In genomic region chr3:156483426-156483825, GRCh38 we compare ENCODE assay signal across 1 cellular context.
TF ChIP-seq lines count a peak whose summit lies in the region.

No MANE protein-coding gene starts in this region.

TF ChIP-seq in K562, 482 proteins besides CTCF, POLR2A, EP300 and RAD21 (continued from another document and continues in another):
- TF ChIP-seq ZNF512 (tag; IDR thresholded peaks at IDR 0.05) (no peak), TAL1 (IDR thresholded peaks at IDR 0.05) (peak; percentile 56), MTA3 (IDR thresholded peaks at IDR 0.05; ENCODE audit: borderline replicate concordance) (0 out of 2 replicates have a peak, but pooled peaks have one; percentile 20), ZNF584 (CRISPR knock-in tag; IDR thresholded peaks at IDR 0.05; ENCODE audit: low read depth) (no peak), GATAD2A (IDR thresholded peaks at IDR 0.05) (no peak), THRAP3 (IDR thresholded peaks at IDR 0.05; ENCODE audit: borderline replicate concordance) (no peak), SREBF2 (CRISPR knock-in tag; IDR thresholded peaks at IDR 0.05) (no peak), ZNF644 (tag; IDR thresholded peaks at IDR 0.05; ENCODE audit: low read depth) (no peak), RBM17 (IDR thresholded peaks at IDR 0.05; ENCODE audit: borderline replicate concordance, low read depth, low read length) (no peak), CREB1 (IDR thresholded peaks at IDR 0.05) (no peak), CREB1 (CRISPR knock-in tag; IDR thresholded peaks at IDR 0.05) (no peak), JUN (IDR thresholded peaks at IDR 0.05; ENCODE audit: borderline replicate concordance, low read depth, low read length) (0 out of 2 replicates have a peak, but pooled peaks have one; percentile 42), JUN (CRISPR knock-in tag; IDR thresholded peaks at IDR 0.05; ENCODE audit: borderline replicate concordance) (no peak), SRSF3 (IDR thresholded peaks at IDR 0.05; ENCODE audit: insufficient read depth, low read length) (no peak), DDX20 (tag; IDR thresholded peaks at IDR 0.05; ENCODE audit: low read depth) (no peak), THRA (IDR thresholded peaks at IDR 0.05) (no peak), ELK3 (CRISPR knock-in tag; IDR thresholded peaks at IDR 0.05) (no peak), SNIP1 (IDR thresholded peaks at IDR 0.05; ENCODE audit: low read depth) (no peak), TAF9B (IDR thresholded peaks at IDR 0.05; ENCODE audit: partially characterized antibody) (peak; percentile 72), RBM15 (IDR thresholded peaks at IDR 0.05; ENCODE audit: insufficient read depth, low read length) (no peak), ETS2 (tag; IDR thresholded peaks at IDR 0.05; ENCODE audit: borderline replicate concordance, poor library complexity, severe bottlenecking) (no peak), HDAC8 (tag; IDR thresholded peaks at IDR 0.05) (no peak), ZNF311 (CRISPR knock-in tag; IDR thresholded peaks at IDR 0.05) (no peak), FOXO4 (CRISPR knock-in tag; IDR thresholded peaks at IDR 0.05) (no peak), MLLT1 (IDR thresholded peaks at IDR 0.05) (no peak), DEAF1 (CRISPR knock-in tag; IDR thresholded peaks at IDR 0.05) (no peak), PTBP1 (IDR thresholded peaks at IDR 0.05; ENCODE audit: low read depth, low read length) (no peak), CTBP1 (IDR thresholded peaks at IDR 0.05; ENCODE audit: borderline replicate concordance) (no peak), KHSRP (IDR thresholded peaks at IDR 0.05) (no peak), ZNF830 (CRISPR knock-in tag; IDR thresholded peaks at IDR 0.05) (no peak), NCOA6 (IDR thresholded peaks at IDR 0.05) (no peak), CBFA2T2 (conservative IDR thresholded peaks at IDR 0.05) (peak; percentile 67), ZNF408 (CRISPR knock-in tag; IDR thresholded peaks at IDR 0.05; ENCODE audit: low read depth) (no peak), FOXK1 (CRISPR knock-in tag; IDR thresholded peaks at IDR 0.05; ENCODE audit: borderline replicate concordance) (no peak), CBX8 (IDR thresholded peaks at IDR 0.05; ENCODE audit: borderline replicate concordance, extremely low read depth, low read depth, low read length, poor library complexity, severe bottlenecking) (no peak), ZNF785 (CRISPR knock-in tag; IDR thresholded peaks at IDR 0.05) (no peak), GABPB2 (CRISPR knock-in tag; conservative IDR thresholded peaks at IDR 0.05) (no peak), ZC3H11A (IDR thresholded peaks at IDR 0.05; ENCODE audit: low read depth, low read length) (no peak), GATA2 (CRISPR knock-in tag; IDR thresholded peaks at IDR 0.05) (no peak), ZC3H4 (CRISPR knock-in tag; IDR thresholded peaks at IDR 0.05; ENCODE audit: borderline replicate concordance) (no peak), ZBTB17 (CRISPR knock-in tag; IDR thresholded peaks at IDR 0.05) (no peak), CREM (IDR thresholded peaks at IDR 0.05; ENCODE audit: low read depth) (peak; percentile 33; the same call in 1 of the 2 replicates), RBM25 (IDR thresholded peaks at IDR 0.05; ENCODE audit: low read depth, low read length, severe bottlenecking) (no peak), SP1 (CRISPR knock-in tag; IDR thresholded peaks at IDR 0.05) (no peak), FOXA3 (CRISPR knock-in tag; conservative IDR thresholded peaks at IDR 0.05 in 1 of 2, IDR thresholded peaks at IDR 0.05 in 1 of 2) (0 out of 4 replicates have a peak, but pooled peaks of 1 of the 2 experiments have one; percentile 3)
- TF ChIP-seq, protein P1, sequence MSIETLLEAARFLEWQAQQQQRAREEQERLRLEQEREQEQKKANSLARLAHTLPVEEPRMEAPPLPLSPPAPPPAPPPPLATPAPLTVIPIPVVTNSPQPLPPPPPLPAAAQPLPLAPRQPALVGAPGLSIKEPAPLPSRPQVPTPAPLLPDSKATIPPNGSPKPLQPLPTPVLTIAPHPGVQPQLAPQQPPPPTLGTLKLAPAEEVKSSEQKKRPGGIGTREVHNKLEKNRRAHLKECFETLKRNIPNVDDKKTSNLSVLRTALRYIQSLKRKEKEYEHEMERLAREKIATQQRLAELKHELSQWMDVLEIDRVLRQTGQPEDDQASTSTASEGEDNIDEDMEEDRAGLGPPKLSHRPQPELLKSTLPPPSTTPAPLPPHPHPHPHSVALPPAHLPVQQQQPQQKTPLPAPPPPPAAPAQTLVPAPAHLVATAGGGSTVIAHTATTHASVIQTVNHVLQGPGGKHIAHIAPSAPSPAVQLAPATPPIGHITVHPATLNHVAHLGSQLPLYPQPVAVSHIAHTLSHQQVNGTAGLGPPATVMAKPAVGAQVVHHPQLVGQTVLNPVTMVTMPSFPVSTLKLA (conservative IDR thresholded peaks at IDR 0.05), result peak; percentile 34 to 41; a peak in 1 of 4 replicates
- TF ChIP-seq, protein P2, sequence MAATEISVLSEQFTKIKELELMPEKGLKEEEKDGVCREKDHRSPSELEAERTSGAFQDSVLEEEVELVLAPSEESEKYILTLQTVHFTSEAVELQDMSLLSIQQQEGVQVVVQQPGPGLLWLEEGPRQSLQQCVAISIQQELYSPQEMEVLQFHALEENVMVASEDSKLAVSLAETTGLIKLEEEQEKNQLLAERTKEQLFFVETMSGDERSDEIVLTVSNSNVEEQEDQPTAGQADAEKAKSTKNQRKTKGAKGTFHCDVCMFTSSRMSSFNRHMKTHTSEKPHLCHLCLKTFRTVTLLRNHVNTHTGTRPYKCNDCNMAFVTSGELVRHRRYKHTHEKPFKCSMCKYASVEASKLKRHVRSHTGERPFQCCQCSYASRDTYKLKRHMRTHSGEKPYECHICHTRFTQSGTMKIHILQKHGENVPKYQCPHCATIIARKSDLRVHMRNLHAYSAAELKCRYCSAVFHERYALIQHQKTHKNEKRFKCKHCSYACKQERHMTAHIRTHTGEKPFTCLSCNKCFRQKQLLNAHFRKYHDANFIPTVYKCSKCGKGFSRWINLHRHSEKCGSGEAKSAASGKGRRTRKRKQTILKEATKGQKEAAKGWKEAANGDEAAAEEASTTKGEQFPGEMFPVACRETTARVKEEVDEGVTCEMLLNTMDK (IDR thresholded peaks at IDR 0.05; ENCODE audit: borderline replicate concordance, insufficient read depth, low read depth, low read length, poor library complexity, severe bottlenecking), result no peak
- TF ChIP-seq, protein P3, sequence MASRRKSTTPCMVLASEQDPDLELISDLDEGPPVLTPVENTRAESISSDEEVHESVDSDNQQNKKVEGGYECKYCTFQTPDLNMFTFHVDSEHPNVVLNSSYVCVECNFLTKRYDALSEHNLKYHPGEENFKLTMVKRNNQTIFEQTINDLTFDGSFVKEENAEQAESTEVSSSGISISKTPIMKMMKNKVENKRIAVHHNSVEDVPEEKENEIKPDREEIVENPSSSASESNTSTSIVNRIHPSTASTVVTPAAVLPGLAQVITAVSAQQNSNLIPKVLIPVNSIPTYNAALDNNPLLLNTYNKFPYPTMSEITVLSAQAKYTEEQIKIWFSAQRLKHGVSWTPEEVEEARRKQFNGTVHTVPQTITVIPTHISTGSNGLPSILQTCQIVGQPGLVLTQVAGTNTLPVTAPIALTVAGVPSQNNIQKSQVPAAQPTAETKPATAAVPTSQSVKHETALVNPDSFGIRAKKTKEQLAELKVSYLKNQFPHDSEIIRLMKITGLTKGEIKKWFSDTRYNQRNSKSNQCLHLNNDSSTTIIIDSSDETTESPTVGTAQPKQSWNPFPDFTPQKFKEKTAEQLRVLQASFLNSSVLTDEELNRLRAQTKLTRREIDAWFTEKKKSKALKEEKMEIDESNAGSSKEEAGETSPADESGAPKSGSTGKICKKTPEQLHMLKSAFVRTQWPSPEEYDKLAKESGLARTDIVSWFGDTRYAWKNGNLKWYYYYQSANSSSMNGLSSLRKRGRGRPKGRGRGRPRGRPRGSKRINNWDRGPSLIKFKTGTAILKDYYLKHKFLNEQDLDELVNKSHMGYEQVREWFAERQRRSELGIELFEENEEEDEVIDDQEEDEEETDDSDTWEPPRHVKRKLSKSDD (conservative IDR thresholded peaks at IDR 0.05; ENCODE audit: low read length), result no peak
- TF ChIP-seq, protein P4, sequence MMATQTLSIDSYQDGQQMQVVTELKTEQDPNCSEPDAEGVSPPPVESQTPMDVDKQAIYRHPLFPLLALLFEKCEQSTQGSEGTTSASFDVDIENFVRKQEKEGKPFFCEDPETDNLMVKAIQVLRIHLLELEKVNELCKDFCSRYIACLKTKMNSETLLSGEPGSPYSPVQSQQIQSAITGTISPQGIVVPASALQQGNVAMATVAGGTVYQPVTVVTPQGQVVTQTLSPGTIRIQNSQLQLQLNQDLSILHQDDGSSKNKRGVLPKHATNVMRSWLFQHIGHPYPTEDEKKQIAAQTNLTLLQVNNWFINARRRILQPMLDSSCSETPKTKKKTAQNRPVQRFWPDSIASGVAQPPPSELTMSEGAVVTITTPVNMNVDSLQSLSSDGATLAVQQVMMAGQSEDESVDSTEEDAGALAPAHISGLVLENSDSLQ (IDR thresholded peaks at IDR 0.05), result 0 out of 2 replicates have a peak, but pooled peaks have one; percentile 18
- TF ChIP-seq, protein P5, sequence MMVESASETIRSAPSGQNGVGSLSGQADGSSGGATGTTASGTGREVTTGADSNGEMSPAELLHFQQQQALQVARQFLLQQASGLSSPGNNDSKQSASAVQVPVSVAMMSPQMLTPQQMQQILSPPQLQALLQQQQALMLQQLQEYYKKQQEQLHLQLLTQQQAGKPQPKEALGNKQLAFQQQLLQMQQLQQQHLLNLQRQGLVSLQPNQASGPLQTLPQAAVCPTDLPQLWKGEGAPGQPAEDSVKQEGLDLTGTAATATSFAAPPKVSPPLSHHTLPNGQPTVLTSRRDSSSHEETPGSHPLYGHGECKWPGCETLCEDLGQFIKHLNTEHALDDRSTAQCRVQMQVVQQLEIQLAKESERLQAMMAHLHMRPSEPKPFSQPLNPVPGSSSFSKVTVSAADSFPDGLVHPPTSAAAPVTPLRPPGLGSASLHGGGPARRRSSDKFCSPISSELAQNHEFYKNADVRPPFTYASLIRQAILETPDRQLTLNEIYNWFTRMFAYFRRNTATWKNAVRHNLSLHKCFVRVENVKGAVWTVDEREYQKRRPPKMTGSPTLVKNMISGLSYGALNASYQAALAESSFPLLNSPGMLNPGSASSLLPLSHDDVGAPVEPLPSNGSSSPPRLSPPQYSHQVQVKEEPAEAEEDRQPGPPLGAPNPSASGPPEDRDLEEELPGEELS (CRISPR knock-in tag; IDR thresholded peaks at IDR 0.05; ENCODE audit: borderline replicate concordance), result no peak
